13 cellular contexts compared by ENCODE assay signal in the genomic region with DNA sequence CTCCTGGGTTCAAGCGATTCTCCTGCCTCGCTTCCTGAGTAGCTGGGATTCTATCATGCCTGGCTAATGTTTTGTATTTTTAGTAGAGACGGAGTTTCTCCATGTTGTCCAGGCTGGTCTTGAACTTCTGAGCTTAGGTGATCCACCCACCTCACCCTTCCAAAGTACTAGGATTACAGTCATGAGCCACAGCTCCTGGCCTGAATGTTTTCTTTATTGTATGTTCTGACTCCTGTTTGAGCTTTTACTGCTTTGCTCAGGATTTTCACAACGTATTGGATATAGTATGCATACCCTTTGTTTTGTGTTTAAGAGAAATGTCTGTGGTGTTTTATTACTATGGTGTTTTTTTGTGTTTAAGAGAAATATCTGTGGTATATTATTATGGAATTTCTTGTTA. TPM values are rescaled to one million over a fixed set of nuclear protein-coding genes. Genes with fewer than 3 reads are reported as not detected.
DNase-seq lines count a peak whose midpoint lies in the region; ATAC-seq and TF ChIP-seq lines count a peak whose summit lies in the region.
"Had no signal": no experiment of that assay in that cellular context is flagged by ENCODE, and none has a peak within 500 bp of the region (broad histone marks: within the 10 kb centered on the region; RNA-seq: fewer than 3 reads in every experiment).

No MANE protein-coding gene starts in this region.

- no peak for TF ChIP-seq CTCF in KMS-11 (conservative IDR thresholded peaks at IDR 0.05; ENCODE audit: low read depth, low read length)
- no peak for TF ChIP-seq CTCF in chondrocyte (IDR thresholded peaks at IDR 0.05)
- TF ChIP-seq CTCF in neural progenitor cell (IDR thresholded peaks at IDR 0.05) = no peak
- TF ChIP-seq CTCF in RWPE1 (conservative IDR thresholded peaks at IDR 0.05; ENCODE audit: low read depth) = no peak

- peaks cover 51% of the 10 kb centered on the region for H3K4me1 Mint-ChIP-seq in chondrocyte (ENCODE audit: low read depth)
- peaks cover 27% of the 10 kb centered on the region for H3K4me1 Mint-ChIP-seq in neural progenitor cell

- POLR2A ChIA-PET in RWPE1 (lab: Yijun Ruan, JAX; ENCODE audit: low non-redundant PET) = no interaction called here

- H3K4me3 ChIP-seq in KMS-11 (IDR thresholded peaks at IDR 0.05; ENCODE audit: insufficient read depth, low read depth, low read length) (no peak overlapping the region), neural progenitor cell (no peak overlapping the region)
- H3K4me3 ChIP-seq: uterus had no signal

- no peaks in the 10 kb centered on the region for H3K27me3 ChIP-seq in KMS-11 (ENCODE audit: insufficient read depth, low read depth)
- no peaks in the 10 kb centered on the region for H3K27me3 ChIP-seq in neural progenitor cell
- H3K27me3 ChIP-seq: uterus had no signal

- CTCF ChIA-PET in RWPE1 (lab: Yijun Ruan, JAX) = no interaction called here

- H3K9me3 Mint-ChIP-seq in chondrocyte (ENCODE audit: low read depth) (peaks cover 12% of the 10 kb centered on the region), neural progenitor cell (peaks cover 51% of the 10 kb centered on the region)

- H3K4me1 ChIP-seq in KMS-11 (ENCODE audit: low read depth, poor library complexity, severe bottlenecking) = peaks cover 51% of the 10 kb centered on the region
- peaks cover 21% of the 10 kb centered on the region for H3K4me1 ChIP-seq in neural progenitor cell

- H3K4me3 Mint-ChIP-seq in chondrocyte (ENCODE audit: unreplicated experiment) (no peak overlapping the region), neural progenitor cell (no peak overlapping the region)

- peak overlapping the region; percentile 50; the same call in 1 of the 2 replicates for H3K4me2 ChIP-seq in KMS-11
- peak overlapping the region; percentile 37 for H3K4me2 ChIP-seq in neural progenitor cell

- H3K36me3 Mint-ChIP-seq in chondrocyte (ENCODE audit: low read depth) (peaks cover 9% of the 10 kb centered on the region), neural progenitor cell (peaks cover 40% of the 10 kb centered on the region)

- H3K36me3 ChIP-seq in KMS-11 (ENCODE audit: insufficient read depth) (no peaks in the 10 kb centered on the region), neural progenitor cell (peaks cover 21% of the 10 kb centered on the region)
- H3K36me3 ChIP-seq: uterus had no signal

- no peaks in the 10 kb centered on the region for H4K20me1 ChIP-seq in KMS-11 (ENCODE audit: insufficient read depth)
- peaks cover 24% of the 10 kb centered on the region for H4K20me1 ChIP-seq in neural progenitor cell (ENCODE audit: low read depth)

- ATAC-seq in HG03565 (IDR thresholded peaks at IDR 0.05; ENCODE audit: unreplicated experiment) = no peak

- H3K27ac ChIP-seq in KMS-11 (peak overlapping the region; percentile 45; the same call in 1 of the 2 replicates), neural progenitor cell (no peak overlapping the region), RWPE1 (no peak overlapping the region)

- H3K79me2 ChIP-seq in KMS-11 (ENCODE audit: insufficient read depth, low read depth) (peaks cover 97% of the 10 kb centered on the region), neural progenitor cell (ENCODE audit: low read depth) (peaks cover 100% of the 10 kb centered on the region)

- DNase-seq in EH (ENCODE audit: low read depth) (peak; percentile 10), chondrocyte (ENCODE audit: low spot score) (no peak), neural progenitor cell (ENCODE audit: low spot score) (no peak), RWPE1 (ENCODE audit: low spot score) (no peak), amniotic stem cell (lab: John Stamatoyannopoulos, UW) (no peak)
- DNase-seq: dermis blood vessel endothelial cell, head of caudate nucleus, NCI-H1930, OCI-M1, right cardiac atrium, uterus had no signal

- H3F3A ChIP-seq in neural progenitor cell (ENCODE audit: low read depth) = no peaks in the 10 kb centered on the region

- H3K27me3 Mint-ChIP-seq in chondrocyte (ENCODE audit: low read depth) = no peaks in the 10 kb centered on the region
- H3K27me3 Mint-ChIP-seq in neural progenitor cell (ENCODE audit: insufficient read depth, low read depth) = peaks cover 3% of the 10 kb centered on the region

- H3K9ac ChIP-seq in KMS-11 (0 out of 2 replicates have a peak overlapping the region, but pooled peaks have one; percentile 18), neural progenitor cell (no peak overlapping the region)

- no peak overlapping the region for H2AFZ ChIP-seq in KMS-11 (ENCODE audit: low read depth)
- no peak overlapping the region for H2AFZ ChIP-seq in neural progenitor cell (replicated peaks)

- peaks cover 11% of the 10 kb centered on the region for H3K9me3 ChIP-seq in neural progenitor cell (ENCODE audit: low read depth)

- H3K27ac Mint-ChIP-seq in chondrocyte (ENCODE audit: unreplicated experiment) (peak overlapping the region; percentile 45), neural progenitor cell (peak overlapping the region; percentile 89)

RNA-seq across cellular contexts. Expression of a gene that starts 37.2 kb away (rescaled TPM):
- total RNA-seq in chondrocyte (45.9 to 79.9 TPM (median 50.4 TPM) in 3 replicates), neural progenitor cell (ENCODE audit: low replicate concordance) (130 and 187 TPM in 2 replicates)
